ENCODE assay signal across 1 cellular context in the genomic region with DNA sequence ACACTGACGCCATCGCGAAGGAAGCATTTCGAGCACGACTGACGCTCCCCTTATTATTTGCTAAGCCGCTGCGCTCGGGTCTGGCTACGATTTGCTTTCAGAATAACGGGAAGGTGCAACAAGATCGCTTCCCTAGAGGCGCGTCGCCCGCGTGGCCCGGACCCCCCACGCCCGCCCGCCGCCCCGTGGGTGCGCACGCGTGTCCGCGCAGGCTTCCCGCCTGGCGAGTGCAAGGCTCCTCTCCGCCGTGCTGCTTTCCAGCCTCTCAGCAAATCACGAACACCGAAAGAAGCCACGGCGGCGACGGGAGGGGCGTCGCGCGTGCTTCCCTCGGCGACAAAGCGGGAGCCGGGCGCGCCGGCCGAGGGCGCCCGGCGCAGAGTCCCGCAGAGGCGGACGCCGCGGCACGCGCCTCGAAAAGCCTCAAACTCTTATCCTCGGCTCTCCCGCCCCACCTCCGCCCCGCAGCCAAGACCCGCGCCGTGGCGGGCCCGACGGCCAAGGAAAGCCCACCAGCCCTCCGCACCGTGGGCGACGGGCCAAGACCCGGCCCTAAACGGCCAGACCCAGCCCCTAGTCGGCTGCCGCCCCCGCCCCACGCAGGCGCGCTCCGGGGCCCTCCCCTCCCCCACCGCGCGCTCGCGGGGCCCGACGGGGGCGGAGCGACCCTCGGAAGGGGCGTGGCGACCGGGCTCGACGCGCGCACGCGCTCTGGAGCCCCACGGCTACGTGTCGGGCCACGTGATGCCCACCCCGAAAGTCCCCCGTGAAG.
TF ChIP-seq lines count a peak whose summit lies in the region.

No MANE protein-coding gene starts in this region.

TF ChIP-seq in HepG2, 621 proteins besides CTCF, POLR2A, EP300 and RAD21 (continued from another document and continues in another):
- TF ChIP-seq, protein P1, sequence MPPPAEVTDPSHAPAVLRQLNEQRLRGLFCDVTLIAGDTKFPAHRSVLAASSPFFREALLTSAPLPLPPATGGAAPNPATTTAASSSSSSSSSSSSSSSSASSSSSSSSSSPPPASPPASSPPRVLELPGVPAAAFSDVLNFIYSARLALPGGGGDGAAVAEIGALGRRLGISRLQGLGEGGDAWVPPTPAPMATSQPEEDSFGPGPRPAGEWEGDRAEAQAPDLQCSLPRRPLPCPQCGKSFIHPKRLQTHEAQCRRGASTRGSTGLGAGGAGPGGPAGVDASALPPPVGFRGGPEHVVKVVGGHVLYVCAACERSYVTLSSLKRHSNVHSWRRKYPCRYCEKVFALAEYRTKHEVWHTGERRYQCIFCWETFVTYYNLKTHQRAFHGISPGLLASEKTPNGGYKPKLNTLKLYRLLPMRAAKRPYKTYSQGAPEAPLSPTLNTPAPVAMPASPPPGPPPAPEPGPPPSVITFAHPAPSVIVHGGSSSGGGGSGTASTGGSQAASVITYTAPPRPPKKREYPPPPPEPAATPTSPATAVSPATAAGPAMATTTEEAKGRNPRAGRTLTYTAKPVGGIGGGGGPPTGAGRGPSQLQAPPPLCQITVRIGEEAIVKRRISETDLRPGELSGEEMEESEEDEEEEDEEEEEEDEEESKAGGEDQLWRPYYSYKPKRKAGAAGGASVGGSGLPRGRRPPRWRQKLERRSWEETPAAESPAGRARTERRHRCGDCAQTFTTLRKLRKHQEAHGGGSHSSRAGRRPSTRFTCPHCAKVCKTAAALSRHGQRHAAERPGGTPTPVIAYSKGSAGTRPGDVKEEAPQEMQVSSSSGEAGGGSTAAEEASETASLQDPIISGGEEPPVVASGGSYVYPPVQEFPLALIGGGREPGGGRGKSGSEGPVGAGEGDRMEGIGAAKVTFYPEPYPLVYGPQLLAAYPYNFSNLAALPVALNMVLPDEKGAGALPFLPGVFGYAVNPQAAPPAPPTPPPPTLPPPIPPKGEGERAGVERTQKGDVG (CRISPR knock-in tag; IDR thresholded peaks at IDR 0.05; ENCODE audit: borderline replicate concordance) = no peak
- TF ChIP-seq POLR2G (IDR thresholded peaks at IDR 0.05; ENCODE audit: low read depth, low read length) (peak; percentile 95), ZNF530 (CRISPR knock-in tag; IDR thresholded peaks at IDR 0.05; ENCODE audit: low read depth) (no peak), NR3C1 (CRISPR knock-in tag; IDR thresholded peaks at IDR 0.05) (no peak), SKI (IDR thresholded peaks at IDR 0.05; ENCODE audit: partially characterized antibody) (peak; percentile 75), ZNF382 (CRISPR knock-in tag; IDR thresholded peaks at IDR 0.05; ENCODE audit: borderline replicate concordance) (no peak), REXO4 (CRISPR knock-in tag; IDR thresholded peaks at IDR 0.05; ENCODE audit: borderline replicate concordance) (0 out of 2 replicates have a peak, but pooled peaks have one; percentile 55), ZNF569 (CRISPR knock-in tag; IDR thresholded peaks at IDR 0.05; ENCODE audit: borderline replicate concordance) (no peak), ARNT2 (CRISPR knock-in tag; IDR thresholded peaks at IDR 0.05; ENCODE audit: low read depth) (peak; percentile 74; the same call in 1 of the 2 replicates), ZNF124 (CRISPR knock-in tag; IDR thresholded peaks at IDR 0.05) (no peak), KLF16 (CRISPR knock-in tag; IDR thresholded peaks at IDR 0.05) (peak in 1 of 2 experiments; percentile 21; a peak in 2 of 4 replicates), RARG (CRISPR knock-in tag; IDR thresholded peaks at IDR 0.05; ENCODE audit: low read depth) (no peak), ELF1 (CRISPR knock-in tag; IDR thresholded peaks at IDR 0.05) (peak; percentile 11; the same call in 1 of the 2 replicates), ZNF878 (CRISPR knock-in tag; IDR thresholded peaks at IDR 0.05) (0 out of 2 replicates have a peak, but pooled peaks have one; percentile 14), NCOA5 (CRISPR knock-in tag; IDR thresholded peaks at IDR 0.05) (no peak), ZKSCAN8 (CRISPR knock-in tag; IDR thresholded peaks at IDR 0.05; ENCODE audit: borderline replicate concordance) (no peak), ZNF644 (CRISPR knock-in tag; IDR thresholded peaks at IDR 0.05; ENCODE audit: low read depth) (no peak), GLI4 (CRISPR knock-in tag; IDR thresholded peaks at IDR 0.05; ENCODE audit: borderline replicate concordance) (peak; percentile 78; the same call in 1 of the 2 replicates), ZBTB8A (CRISPR knock-in tag; IDR thresholded peaks at IDR 0.05; ENCODE audit: borderline replicate concordance, low read depth) (no peak), ZNF850 (CRISPR knock-in tag; conservative IDR thresholded peaks at IDR 0.05) (peak; percentile 81; the same call in 1 of the 2 replicates), ZNF615 (CRISPR knock-in tag; IDR thresholded peaks at IDR 0.05; ENCODE audit: borderline replicate concordance) (no peak), FOXP1 (IDR thresholded peaks at IDR 0.05) (no peak), FOXP1 (CRISPR knock-in tag; IDR thresholded peaks at IDR 0.05) (no peak), AHR (CRISPR knock-in tag; IDR thresholded peaks at IDR 0.05) (peak; percentile 73; the same call in 1 of the 2 replicates), ZNF367 (CRISPR knock-in tag; IDR thresholded peaks at IDR 0.05; ENCODE audit: borderline replicate concordance) (no peak), ZNF34 (CRISPR knock-in tag; IDR thresholded peaks at IDR 0.05; ENCODE audit: borderline replicate concordance) (peak; percentile 95; the same call in 1 of the 2 replicates), ZNF446 (CRISPR knock-in tag; IDR thresholded peaks at IDR 0.05) (peak; percentile 93), ZNF777 (CRISPR knock-in tag; IDR thresholded peaks at IDR 0.05) (peak; percentile 96), MZF1 (CRISPR knock-in tag; IDR thresholded peaks at IDR 0.05; ENCODE audit: borderline replicate concordance) (no peak), ZFP37 (CRISPR knock-in tag; IDR thresholded peaks at IDR 0.05; ENCODE audit: borderline replicate concordance) (peak; percentile 7; the same call in 1 of the 2 replicates), ZBTB20 (CRISPR knock-in tag; IDR thresholded peaks at IDR 0.05; ENCODE audit: borderline replicate concordance, low read depth) (peak; percentile 74; the same call in 1 of the 2 replicates), MEIS2 (CRISPR knock-in tag; IDR thresholded peaks at IDR 0.05) (peak; percentile 13; the same call in 1 of the 2 replicates), PCBP1 (IDR thresholded peaks at IDR 0.05; ENCODE audit: borderline replicate concordance, low read depth, low read length) (no peak), PHF20 (CRISPR knock-in tag; IDR thresholded peaks at IDR 0.05) (peak; percentile 64; the same call in 1 of the 2 replicates), STAT5B (CRISPR knock-in tag; IDR thresholded peaks at IDR 0.05) (no peak)
- TF ChIP-seq, protein P2, sequence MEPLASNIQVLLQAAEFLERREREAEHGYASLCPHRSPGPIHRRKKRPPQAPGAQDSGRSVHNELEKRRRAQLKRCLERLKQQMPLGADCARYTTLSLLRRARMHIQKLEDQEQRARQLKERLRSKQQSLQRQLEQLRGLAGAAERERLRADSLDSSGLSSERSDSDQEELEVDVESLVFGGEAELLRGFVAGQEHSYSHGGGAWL (CRISPR knock-in tag; IDR thresholded peaks at IDR 0.05) = peak; percentile 93
- TF ChIP-seq, protein P3, sequence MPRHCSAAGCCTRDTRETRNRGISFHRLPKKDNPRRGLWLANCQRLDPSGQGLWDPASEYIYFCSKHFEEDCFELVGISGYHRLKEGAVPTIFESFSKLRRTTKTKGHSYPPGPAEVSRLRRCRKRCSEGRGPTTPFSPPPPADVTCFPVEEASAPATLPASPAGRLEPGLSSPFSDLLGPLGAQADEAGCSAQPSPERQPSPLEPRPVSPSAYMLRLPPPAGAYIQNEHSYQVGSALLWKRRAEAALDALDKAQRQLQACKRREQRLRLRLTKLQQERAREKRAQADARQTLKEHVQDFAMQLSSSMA (CRISPR knock-in tag; IDR thresholded peaks at IDR 0.05) = peak; percentile 93
- TF ChIP-seq, protein P4, sequence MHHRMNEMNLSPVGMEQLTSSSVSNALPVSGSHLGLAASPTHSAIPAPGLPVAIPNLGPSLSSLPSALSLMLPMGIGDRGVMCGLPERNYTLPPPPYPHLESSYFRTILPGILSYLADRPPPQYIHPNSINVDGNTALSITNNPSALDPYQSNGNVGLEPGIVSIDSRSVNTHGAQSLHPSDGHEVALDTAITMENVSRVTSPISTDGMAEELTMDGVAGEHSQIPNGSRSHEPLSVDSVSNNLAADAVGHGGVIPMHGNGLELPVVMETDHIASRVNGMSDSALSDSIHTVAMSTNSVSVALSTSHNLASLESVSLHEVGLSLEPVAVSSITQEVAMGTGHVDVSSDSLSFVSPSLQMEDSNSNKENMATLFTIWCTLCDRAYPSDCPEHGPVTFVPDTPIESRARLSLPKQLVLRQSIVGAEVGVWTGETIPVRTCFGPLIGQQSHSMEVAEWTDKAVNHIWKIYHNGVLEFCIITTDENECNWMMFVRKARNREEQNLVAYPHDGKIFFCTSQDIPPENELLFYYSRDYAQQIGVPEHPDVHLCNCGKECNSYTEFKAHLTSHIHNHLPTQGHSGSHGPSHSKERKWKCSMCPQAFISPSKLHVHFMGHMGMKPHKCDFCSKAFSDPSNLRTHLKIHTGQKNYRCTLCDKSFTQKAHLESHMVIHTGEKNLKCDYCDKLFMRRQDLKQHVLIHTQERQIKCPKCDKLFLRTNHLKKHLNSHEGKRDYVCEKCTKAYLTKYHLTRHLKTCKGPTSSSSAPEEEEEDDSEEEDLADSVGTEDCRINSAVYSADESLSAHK (CRISPR knock-in tag; IDR thresholded peaks at IDR 0.05; ENCODE audit: borderline replicate concordance) = no peak
- TF ChIP-seq, protein P5, sequence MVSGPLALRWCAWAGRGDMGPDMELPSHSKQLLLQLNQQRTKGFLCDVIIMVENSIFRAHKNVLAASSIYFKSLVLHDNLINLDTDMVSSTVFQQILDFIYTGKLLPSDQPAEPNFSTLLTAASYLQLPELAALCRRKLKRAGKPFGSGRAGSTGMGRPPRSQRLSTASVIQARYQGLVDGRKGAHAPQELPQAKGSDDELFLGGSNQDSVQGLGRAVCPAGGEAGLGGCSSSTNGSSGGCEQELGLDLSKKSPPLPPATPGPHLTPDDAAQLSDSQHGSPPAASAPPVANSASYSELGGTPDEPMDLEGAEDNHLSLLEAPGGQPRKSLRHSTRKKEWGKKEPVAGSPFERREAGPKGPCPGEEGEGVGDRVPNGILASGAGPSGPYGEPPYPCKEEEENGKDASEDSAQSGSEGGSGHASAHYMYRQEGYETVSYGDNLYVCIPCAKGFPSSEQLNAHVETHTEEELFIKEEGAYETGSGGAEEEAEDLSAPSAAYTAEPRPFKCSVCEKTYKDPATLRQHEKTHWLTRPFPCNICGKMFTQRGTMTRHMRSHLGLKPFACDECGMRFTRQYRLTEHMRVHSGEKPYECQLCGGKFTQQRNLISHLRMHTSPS (CRISPR knock-in tag; IDR thresholded peaks at IDR 0.05; ENCODE audit: low read depth) = no peak; the same call in 1 of the 2 replicates
- TF ChIP-seq, protein P6, sequence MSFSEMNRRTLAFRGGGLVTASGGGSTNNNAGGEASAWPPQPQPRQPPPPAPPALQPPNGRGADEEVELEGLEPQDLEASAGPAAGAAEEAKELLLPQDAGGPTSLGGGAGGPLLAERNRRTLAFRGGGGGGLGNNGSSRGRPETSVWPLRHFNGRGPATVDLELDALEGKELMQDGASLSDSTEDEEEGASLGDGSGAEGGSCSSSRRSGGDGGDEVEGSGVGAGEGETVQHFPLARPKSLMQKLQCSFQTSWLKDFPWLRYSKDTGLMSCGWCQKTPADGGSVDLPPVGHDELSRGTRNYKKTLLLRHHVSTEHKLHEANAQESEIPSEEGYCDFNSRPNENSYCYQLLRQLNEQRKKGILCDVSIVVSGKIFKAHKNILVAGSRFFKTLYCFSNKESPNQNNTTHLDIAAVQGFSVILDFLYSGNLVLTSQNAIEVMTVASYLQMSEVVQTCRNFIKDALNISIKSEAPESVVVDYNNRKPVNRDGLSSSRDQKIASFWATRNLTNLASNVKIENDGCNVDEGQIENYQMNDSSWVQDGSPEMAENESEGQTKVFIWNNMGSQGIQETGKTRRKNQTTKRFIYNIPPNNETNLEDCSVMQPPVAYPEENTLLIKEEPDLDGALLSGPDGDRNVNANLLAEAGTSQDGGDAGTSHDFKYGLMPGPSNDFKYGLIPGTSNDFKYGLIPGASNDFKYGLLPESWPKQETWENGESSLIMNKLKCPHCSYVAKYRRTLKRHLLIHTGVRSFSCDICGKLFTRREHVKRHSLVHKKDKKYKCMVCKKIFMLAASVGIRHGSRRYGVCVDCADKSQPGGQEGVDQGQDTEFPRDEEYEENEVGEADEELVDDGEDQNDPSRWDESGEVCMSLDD (CRISPR knock-in tag; IDR thresholded peaks at IDR 0.05; ENCODE audit: borderline replicate concordance) = no peak
- TF ChIP-seq, protein P7, sequence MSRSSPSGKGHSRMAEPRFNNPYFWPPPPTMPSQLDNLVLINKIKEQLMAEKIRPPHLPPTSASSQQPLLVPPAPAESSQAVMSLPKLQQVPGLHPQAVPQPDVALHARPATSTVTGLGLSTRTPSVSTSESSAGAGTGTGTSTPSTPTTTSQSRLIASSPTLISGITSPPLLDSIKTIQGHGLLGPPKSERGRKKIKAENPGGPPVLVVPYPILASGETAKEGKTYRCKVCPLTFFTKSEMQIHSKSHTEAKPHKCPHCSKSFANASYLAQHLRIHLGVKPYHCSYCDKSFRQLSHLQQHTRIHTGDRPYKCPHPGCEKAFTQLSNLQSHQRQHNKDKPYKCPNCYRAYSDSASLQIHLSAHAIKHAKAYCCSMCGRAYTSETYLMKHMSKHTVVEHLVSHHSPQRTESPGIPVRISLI (CRISPR knock-in tag; IDR thresholded peaks at IDR 0.05; ENCODE audit: borderline replicate concordance) = peak; percentile 89
- TF ChIP-seq, protein P8, sequence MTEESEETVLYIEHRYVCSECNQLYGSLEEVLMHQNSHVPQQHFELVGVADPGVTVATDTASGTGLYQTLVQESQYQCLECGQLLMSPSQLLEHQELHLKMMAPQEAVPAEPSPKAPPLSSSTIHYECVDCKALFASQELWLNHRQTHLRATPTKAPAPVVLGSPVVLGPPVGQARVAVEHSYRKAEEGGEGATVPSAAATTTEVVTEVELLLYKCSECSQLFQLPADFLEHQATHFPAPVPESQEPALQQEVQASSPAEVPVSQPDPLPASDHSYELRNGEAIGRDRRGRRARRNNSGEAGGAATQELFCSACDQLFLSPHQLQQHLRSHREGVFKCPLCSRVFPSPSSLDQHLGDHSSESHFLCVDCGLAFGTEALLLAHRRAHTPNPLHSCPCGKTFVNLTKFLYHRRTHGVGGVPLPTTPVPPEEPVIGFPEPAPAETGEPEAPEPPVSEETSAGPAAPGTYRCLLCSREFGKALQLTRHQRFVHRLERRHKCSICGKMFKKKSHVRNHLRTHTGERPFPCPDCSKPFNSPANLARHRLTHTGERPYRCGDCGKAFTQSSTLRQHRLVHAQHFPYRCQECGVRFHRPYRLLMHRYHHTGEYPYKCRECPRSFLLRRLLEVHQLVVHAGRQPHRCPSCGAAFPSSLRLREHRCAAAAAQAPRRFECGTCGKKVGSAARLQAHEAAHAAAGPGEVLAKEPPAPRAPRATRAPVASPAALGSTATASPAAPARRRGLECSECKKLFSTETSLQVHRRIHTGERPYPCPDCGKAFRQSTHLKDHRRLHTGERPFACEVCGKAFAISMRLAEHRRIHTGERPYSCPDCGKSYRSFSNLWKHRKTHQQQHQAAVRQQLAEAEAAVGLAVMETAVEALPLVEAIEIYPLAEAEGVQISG (CRISPR knock-in tag; IDR thresholded peaks at IDR 0.05) = peak; percentile 75
